8 cellular contexts compared by ENCODE assay signal in genomic region chr1:35191429-35192055, GRCh38. TPM values are rescaled to one million over a fixed set of nuclear protein-coding genes. Genes with fewer than 3 reads are reported as not detected.
DNase-seq lines count a peak whose midpoint lies in the region; TF ChIP-seq lines count a peak whose summit lies in the region.

No MANE protein-coding gene starts in this region.

- peak overlapping the region; percentile 96 to 99 (median 97) for H3K4me3 Mint-ChIP-seq in IgD-negative memory B cell
- H3K4me3 Mint-ChIP-seq in chondrocyte (ENCODE audit: unreplicated experiment) = peak overlapping the region; percentile 85

- peaks cover 64% of the 10 kb centered on the region for H3K79me2 ChIP-seq in ACC112 (ENCODE audit: control insufficient read depth, insufficient read depth, low read length, unreplicated experiment)

- peak overlapping the region; percentile 89 for H3K4me3 ChIP-seq in ACC112 (ENCODE audit: low read depth, low read length)
- peak overlapping the region; percentile 95 to 99 for H3K4me3 ChIP-seq in muscle layer of duodenum (ENCODE audit: low read depth in 1 of 2, low read length in 2 of 2)

- H3K27ac ChIP-seq in ACC112 (ENCODE audit: low read depth, low read length) = no peak overlapping the region
- H3K27ac ChIP-seq in muscle layer of duodenum (ENCODE audit: low read length) = peak overlapping the region; percentile 92

- no peak overlapping the region for H2AFZ ChIP-seq in ACC112 (ENCODE audit: low read length, unreplicated experiment)

- no peaks in the 10 kb centered on the region for H3K9me3 Mint-ChIP-seq in IgD-negative memory B cell
- no peaks in the 10 kb centered on the region for H3K9me3 Mint-ChIP-seq in chondrocyte (ENCODE audit: low read depth)

- H3K4me1 Mint-ChIP-seq in IgD-negative memory B cell (peaks cover 32 to 36% (median 33%) of the 10 kb centered on the region in 3 donors), chondrocyte (ENCODE audit: low read depth) (peaks cover 51% of the 10 kb centered on the region)

- H3K36me3 Mint-ChIP-seq in IgD-negative memory B cell (peaks cover 12% of the 10 kb centered on the region), chondrocyte (ENCODE audit: low read depth) (peaks cover 49% of the 10 kb centered on the region)

- H3K9me3 ChIP-seq in muscle layer of duodenum (ENCODE audit: control insufficient read depth in 1 of 2, low read length in 2 of 2) = no peaks in the 10 kb centered on the region

- H3K27me3 Mint-ChIP-seq in IgD-negative memory B cell (no peaks in the 10 kb centered on the region), chondrocyte (ENCODE audit: low read depth) (no peaks in the 10 kb centered on the region)

- TF ChIP-seq CTCF in chondrocyte (IDR thresholded peaks at IDR 0.05) = no peak

- peak overlapping the region; percentile 92 to 98 (median 93) for H3K27ac Mint-ChIP-seq in IgD-negative memory B cell
- peak overlapping the region; percentile 89 for H3K27ac Mint-ChIP-seq in chondrocyte (ENCODE audit: unreplicated experiment)

- H3K4me1 ChIP-seq in ACC112 (ENCODE audit: control insufficient read depth, insufficient read depth, low read length, unreplicated experiment) (peaks cover 33% of the 10 kb centered on the region), muscle layer of duodenum (ENCODE audit: control insufficient read depth in 1 of 2, insufficient read depth in 2 of 2, low read length in 2 of 2) (peaks cover 19 to 43% of the 10 kb centered on the region in 2 donors)

- no peaks in the 10 kb centered on the region for H3K27me3 ChIP-seq in ACC112 (ENCODE audit: insufficient read depth, low read length)
- H3K27me3 ChIP-seq in muscle layer of duodenum (ENCODE audit: low read depth, low read length) = no peaks in the 10 kb centered on the region

- DNase-seq in chondrocyte (ENCODE audit: low spot score) (no peak), OCI-M2 (lab: John Stamatoyannopoulos, UW; ENCODE audit: unreplicated experiment) (no peak), glomerular visceral epithelial cell (ENCODE audit: extremely low spot score) (no peak), NCI-H187 treated with DMSO at 0.1 percent for 48 hours (lab: John Stamatoyannopoulos, UW) (no peak)
- no peak for DNase-seq in stimulated activated CD4-positive, alpha-beta T cell treated with anti-CD3 and anti-CD28 coated beads, Interleukin-15, amount 100 ng/mL, for 24 hours

- H3K36me3 ChIP-seq in ACC112 (ENCODE audit: insufficient read depth, low read length) (peaks cover 52% of the 10 kb centered on the region), muscle layer of duodenum (ENCODE audit: control insufficient read depth in 1 of 2, insufficient read depth in 2 of 2, low read length in 2 of 2) (peaks cover 48% of the 10 kb centered on the region in 2 donors)

RNA-seq across cellular contexts. Expression of gene SFPQ, which starts 1.4 kb away (rescaled TPM):
- polyA plus RNA-seq in IgD-negative memory B cell = 165 TPM
- 149 to 234 TPM (median 156 TPM) in 3 replicates for total RNA-seq in chondrocyte
